Comparison of ENCODE assay signal across 9 cellular contexts in the genomic region with DNA sequence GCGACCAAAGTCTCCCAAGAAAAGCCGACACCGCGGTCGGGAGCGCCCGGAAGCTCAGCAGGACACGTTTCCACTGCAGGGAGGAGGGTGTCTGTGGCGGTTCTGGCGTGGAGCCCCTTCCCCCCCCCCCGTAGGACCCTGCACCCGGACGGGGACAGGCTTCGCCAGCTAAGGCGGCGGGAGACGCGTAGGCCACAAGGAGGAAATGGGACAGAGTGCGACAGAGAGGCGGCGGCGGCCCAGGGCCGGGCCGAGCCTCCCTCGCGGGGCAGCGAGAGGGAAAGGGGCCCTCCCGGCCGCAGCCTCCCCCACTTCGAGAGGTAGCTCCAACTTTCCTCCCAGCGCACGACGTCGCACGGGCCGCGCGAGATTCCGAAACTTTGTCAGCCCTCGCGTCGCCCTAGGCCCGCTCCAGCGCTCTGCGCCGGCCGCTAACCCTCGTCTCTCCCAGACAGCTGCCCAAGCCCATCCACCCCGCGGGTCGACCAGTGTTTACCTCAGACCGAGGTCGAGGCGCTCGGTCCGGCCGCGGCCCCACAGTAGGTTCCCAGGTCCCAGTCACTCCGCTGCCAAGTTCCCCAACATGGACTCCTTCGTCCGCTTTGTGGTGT. TPM values are rescaled to one million over a fixed set of nuclear protein-coding genes. Genes with fewer than 3 reads are reported as not detected.
DNase-seq lines count a peak whose midpoint lies in the region; ATAC-seq, FAIRE-seq and TF ChIP-seq lines count a peak whose summit lies in the region.
"Had no signal": no experiment of that assay in that cellular context is flagged by ENCODE, and none has a peak within 500 bp of the region (broad histone marks: within the 10 kb centered on the region; RNA-seq: fewer than 3 reads in every experiment).

No MANE protein-coding gene starts in this region.

- ATAC-seq in GM19467 (IDR thresholded peaks at IDR 0.05; ENCODE audit: unreplicated experiment) (peak; percentile 23), HG03575 (IDR thresholded peaks at IDR 0.05; ENCODE audit: extremely low read depth, insufficient number of reproducible peaks, low FRiP score, unreplicated experiment) (peak; percentile 3), SK-N-SH treated with all-trans-retinoic acid at 6 μM for 48 hours (peak; percentile 61)
- ATAC-seq in activated naive CD8-positive, alpha-beta T cell treated with anti-CD3 and anti-CD28 coated beads, Interleukin-2, amount 10 ng/mL, durations not matched to agents 7 days and 5 days (ENCODE audit: low read depth): peak; percentile 21

- peak overlapping the region; percentile 98 for H3K4me3 Mint-ChIP-seq in activated naive CD8-positive, alpha-beta T cell treated with anti-CD3 and anti-CD28 coated beads, Interleukin-2, amount 10 ng/mL, durations not matched to agents 7 days and 5 days

- peak overlapping the region; percentile 96 to 99 (median 98) for H3K27ac ChIP-seq in sigmoid colon

- no peak for FAIRE-seq in D721Med (lab: Jason Lieb, UNC)
- FAIRE-seq: frontal cortex had no signal

- H3K36me3 ChIP-seq in sigmoid colon: no peaks in the 10 kb centered on the region

- H3K36me3 Mint-ChIP-seq in activated naive CD8-positive, alpha-beta T cell treated with anti-CD3 and anti-CD28 coated beads, Interleukin-2, amount 10 ng/mL, durations not matched to agents 7 days and 5 days: peaks cover 28% of the 10 kb centered on the region

- TF ChIP-seq CTCF in sigmoid colon (IDR thresholded peaks at IDR 0.05) (no peak), D721Med (IDR thresholded peaks at IDR 0.05; ENCODE audit: insufficient read depth, missing control alignments) (no peak)

- peak overlapping the region; percentile 71 to 92 (median 82) for H3K4me3 ChIP-seq in sigmoid colon

- DNase-seq in COLO668 (lab: John Stamatoyannopoulos, UW; ENCODE audit: unreplicated experiment): peak; percentile 66
- DNase-seq in activated naive CD8-positive, alpha-beta T cell treated with anti-CD3 and anti-CD28 coated beads, Interleukin-2, amount 10 ng/mL, durations not matched to agents 7 days and 5 days: peak; percentile 75
- peak; percentile 34 for DNase-seq in hepatic stellate cell (ENCODE audit: low spot score)
- peak; percentile 86 for DNase-seq in sigmoid colon
- no peak for DNase-seq in D721Med (ENCODE audit: insufficient read length, low spot score)

- H3K4me1 Mint-ChIP-seq in activated naive CD8-positive, alpha-beta T cell treated with anti-CD3 and anti-CD28 coated beads, Interleukin-2, amount 10 ng/mL, durations not matched to agents 7 days and 5 days: peaks cover 46% of the 10 kb centered on the region

- H3K27me3 ChIP-seq in sigmoid colon: no peaks in the 10 kb centered on the region

- intact Hi-C loops in sigmoid colon (cut with DNase I): loop anchor here (1.0 to 10.0 kb wide), 6 partner anchors 82 to 942 kb away; a partner anchor contains a TSS

- TF ChIP-seq POLR2A in sigmoid colon (IDR thresholded peaks at IDR 0.05): peak in 1 of 2 donors; percentile 9

- 0% methylated on average over 61 of the region's 61 CpGs for WGBS in sigmoid colon, 2 donors

- H3K9me3 ChIP-seq in sigmoid colon: no peaks in the 10 kb centered on the region

- POLR2A ChIA-PET in activated naive CD8-positive, alpha-beta T cell treated with anti-CD3 and anti-CD28 coated beads, Interleukin-2, amount 10 ng/mL, durations not matched to agents 7 days and 5 days (lab: Charles Lee): interaction anchor here (0.6 to 4.5 kb wide), 15 partner anchors 14 to 775 kb away, joined by 3 to 46 read pairs (median 4); a partner anchor contains a TSS

- peaks cover 0 to 52% (median 43%) of the 10 kb centered on the region in 4 donors for H3K4me1 ChIP-seq in sigmoid colon

- peak overlapping the region; percentile 100 for H3K27ac Mint-ChIP-seq in activated naive CD8-positive, alpha-beta T cell treated with anti-CD3 and anti-CD28 coated beads, Interleukin-2, amount 10 ng/mL, durations not matched to agents 7 days and 5 days

- no peak for TF ChIP-seq EP300 in sigmoid colon (IDR thresholded peaks at IDR 0.05)

- H3K27me3 Mint-ChIP-seq in activated naive CD8-positive, alpha-beta T cell treated with anti-CD3 and anti-CD28 coated beads, Interleukin-2, amount 10 ng/mL, durations not matched to agents 7 days and 5 days: peaks cover 5% of the 10 kb centered on the region

- peaks cover 2% of the 10 kb centered on the region for H3K9me3 Mint-ChIP-seq in activated naive CD8-positive, alpha-beta T cell treated with anti-CD3 and anti-CD28 coated beads, Interleukin-2, amount 10 ng/mL, durations not matched to agents 7 days and 5 days

TF ChIP-seq in SK-N-SH treated with all-trans-retinoic acid at 6 μM for 48 hours, 23 proteins besides CTCF, POLR2A, EP300 and RAD21:
- no peak for TF ChIP-seq PPARA (CRISPR knock-in tag; IDR thresholded peaks at IDR 0.05; ENCODE audit: borderline replicate concordance)
- TF ChIP-seq, protein P1, sequence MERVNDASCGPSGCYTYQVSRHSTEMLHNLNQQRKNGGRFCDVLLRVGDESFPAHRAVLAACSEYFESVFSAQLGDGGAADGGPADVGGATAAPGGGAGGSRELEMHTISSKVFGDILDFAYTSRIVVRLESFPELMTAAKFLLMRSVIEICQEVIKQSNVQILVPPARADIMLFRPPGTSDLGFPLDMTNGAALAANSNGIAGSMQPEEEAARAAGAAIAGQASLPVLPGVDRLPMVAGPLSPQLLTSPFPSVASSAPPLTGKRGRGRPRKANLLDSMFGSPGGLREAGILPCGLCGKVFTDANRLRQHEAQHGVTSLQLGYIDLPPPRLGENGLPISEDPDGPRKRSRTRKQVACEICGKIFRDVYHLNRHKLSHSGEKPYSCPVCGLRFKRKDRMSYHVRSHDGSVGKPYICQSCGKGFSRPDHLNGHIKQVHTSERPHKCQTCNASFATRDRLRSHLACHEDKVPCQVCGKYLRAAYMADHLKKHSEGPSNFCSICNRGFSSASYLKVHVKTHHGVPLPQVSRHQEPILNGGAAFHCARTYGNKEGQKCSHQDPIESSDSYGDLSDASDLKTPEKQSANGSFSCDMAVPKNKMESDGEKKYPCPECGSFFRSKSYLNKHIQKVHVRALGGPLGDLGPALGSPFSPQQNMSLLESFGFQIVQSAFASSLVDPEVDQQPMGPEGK (CRISPR knock-in tag; IDR thresholded peaks at IDR 0.05; ENCODE audit: borderline replicate concordance): peak; percentile 66; the same call in 1 of the 2 replicates
TF ChIP-seq in SK-N-SH treated with all-trans-retinoic acid at 6 μM for 48 hours: peak in this region for 1.

RNA-seq across cellular contexts. Expression of a gene that starts 0.4 kb away (rescaled TPM):
- 100 to 1,000 TPM; 157 to 161 TPM for total RNA-seq in activated naive CD8-positive, alpha-beta T cell treated with anti-CD3 and anti-CD28 coated beads, Interleukin-2, amount 10 ng/mL, durations not matched to agents 7 days and 5 days
- 100 to 1,000 TPM; 116 to 165 (median 127) TPM for total RNA-seq in sigmoid colon
- 10 to 100 TPM; 27.6 to 37.5 (median 30.7) TPM for polyA plus RNA-seq in sigmoid colon

Comparison
In these comparisons a context has a peak if more than half of its experiments do, and no peak if none do; other contexts are left out.
1. ATAC-seq: peak in every context shown above with its lines; median percentile 61 in SK-N-SH treated with all-trans-retinoic acid at 6 μM for 48 hours; 23 in GM19467; 21 in activated naive CD8-positive, alpha-beta T cell treated with anti-CD3 and anti-CD28 coated beads, Interleukin-2, amount 10 ng/mL, durations not matched to agents 7 days and 5 days; 3 in HG03575.